21 cellular contexts compared by ENCODE assay signal in the genomic region with DNA sequence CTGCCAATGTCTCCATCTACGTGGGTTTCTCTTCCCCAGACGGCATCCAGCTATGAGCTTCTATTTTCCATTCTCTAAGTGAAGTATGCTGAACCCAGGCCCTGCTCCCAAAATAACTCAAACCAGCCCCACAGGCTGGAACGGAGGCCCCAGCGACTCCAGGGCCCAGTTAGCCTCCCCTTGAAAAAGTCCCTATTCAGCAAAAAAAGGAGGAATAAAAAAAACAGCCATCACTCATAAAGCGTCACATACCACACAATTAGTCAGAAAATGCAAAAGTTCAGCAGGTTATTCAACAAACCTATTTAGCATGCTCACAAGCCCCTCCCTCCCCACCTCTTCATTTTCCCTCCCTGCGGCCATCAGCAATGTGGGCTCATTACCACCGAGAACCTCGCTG. TPM values are rescaled to one million over a fixed set of nuclear protein-coding genes. Genes with fewer than 3 reads are reported as not detected.
"Had no signal": no experiment of that assay in that cellular context is flagged by ENCODE, and none has a peak within 500 bp of the region (broad histone marks: within the 10 kb centered on the region; RNA-seq: fewer than 3 reads in every experiment).

No MANE protein-coding gene starts in this region.

- H3K4me3 Mint-ChIP-seq: activated CD4-positive, alpha-beta memory T cell treated with anti-CD3 and anti-CD28 coated beads, Interleukin-2, amount 10 ng/mL, durations not matched to agents 7 days and 5 days; activated naive CD4-positive, alpha-beta T cell treated with anti-CD3 and anti-CD28 coated beads for 36 hours; activated naive CD8-positive, alpha-beta T cell; activated T-helper 17 cell treated with anti-CD3 and anti-CD28 coated beads, Interleukin-2, amount 50 U/mL, for 72 hours; IgD-negative memory B cell; T-cell had no signal

- H3K27ac Mint-ChIP-seq: activated CD4-positive, alpha-beta memory T cell treated with anti-CD3 and anti-CD28 coated beads, Interleukin-2, amount 10 ng/mL, durations not matched to agents 7 days and 5 days; activated naive CD4-positive, alpha-beta T cell treated with anti-CD3 and anti-CD28 coated beads for 36 hours; activated naive CD8-positive, alpha-beta T cell; activated T-helper 17 cell treated with anti-CD3 and anti-CD28 coated beads, Interleukin-2, amount 50 U/mL, for 72 hours; IgD-negative memory B cell; T-cell had no signal

- H3K9ac ChIP-seq: KMS-11 had no signal

- ATAC-seq: activated T-helper 17 cell treated with anti-CD3 and anti-CD28 coated beads, Interleukin-2, amount 50 U/mL, for 72 hours; T-cell had no signal

- H3K4me3 ChIP-seq: PC-9, SK-N-MC had no signal

- H3K27ac ChIP-seq: KMS-11, PC-9, SK-N-MC, VCaP had no signal

- H2AFZ ChIP-seq: PC-9 had no signal

- H3K9me3 Mint-ChIP-seq: activated CD4-positive, alpha-beta memory T cell treated with anti-CD3 and anti-CD28 coated beads, Interleukin-2, amount 10 ng/mL, durations not matched to agents 7 days and 5 days; activated naive CD4-positive, alpha-beta T cell treated with anti-CD3 and anti-CD28 coated beads for 36 hours; activated T-helper 17 cell treated with anti-CD3 and anti-CD28 coated beads, Interleukin-2, amount 50 U/mL, for 72 hours; IgD-negative memory B cell; T-cell had no signal

- H3K36me3 Mint-ChIP-seq: activated naive CD8-positive, alpha-beta T cell; IgD-negative memory B cell; T-cell had no signal

- DNase-seq: activated CD4-positive, alpha-beta memory T cell treated with anti-CD3 and anti-CD28 coated beads, Interleukin-2, amount 10 ng/mL, durations not matched to agents 7 days and 5 days; activated CD4-positive, alpha-beta T cell treated with anti-CD3 and anti-CD28 coated beads, Interleukin-2, amount 50 U/mL, for 1 hour; activated CD4-positive, CD25-positive, alpha-beta regulatory T cell; activated gamma-delta T cell; activated naive CD4-positive, alpha-beta T cell treated with anti-CD3 and anti-CD28 coated beads for 36 hours; activated T-cell treated with anti-CD3 and anti-CD28 coated beads for 4 hours; activated T-cell treated with anti-CD3 and anti-CD28 coated beads, Interleukin-2, amount 50 U/mL, for 48 hours; amygdala; NCI-H2029; NCI-H2107; PC-9; SIG-M5; T-cell; T-helper 2 cell; T1000 had no signal

- H3K4me1 Mint-ChIP-seq: activated T-helper 17 cell treated with anti-CD3 and anti-CD28 coated beads, Interleukin-2, amount 50 U/mL, for 72 hours had no signal

- H3K4me2 ChIP-seq: KMS-11, PC-9 had no signal

RNA-seq across cellular contexts. Expression of a gene that starts 7.2 kb away (rescaled TPM):
- polyA plus RNA-seq: IgD-negative memory B cell had no signal
